Comparison of ENCODE assay signal across 39 cellular contexts in genomic region chr7:97466999-97467398, GRCh38.
"Had no signal": no experiment of that assay in that cellular context is flagged by ENCODE, and none has a peak within 500 bp of the region (broad histone marks: within the 10 kb centered on the region; RNA-seq: fewer than 3 reads in every experiment).

No MANE protein-coding gene starts in this region.

- H3K4me3 ChIP-seq: adrenal gland, ascending aorta, body of pancreas, breast epithelium, cardiac muscle cell had no signal

- H3K9me3 Mint-ChIP-seq: activated naive CD4-positive, alpha-beta T cell treated with anti-CD3 and anti-CD28 coated beads for 36 hours; activated naive CD8-positive, alpha-beta T cell treated with anti-CD3 and anti-CD28 coated beads for 36 hours; activated naive CD8-positive, alpha-beta T cell treated with anti-CD3 and anti-CD28 coated beads, Interleukin-2, amount 10 ng/mL, durations not matched to agents 7 days and 5 days; activated T-cell treated with anti-CD3 and anti-CD28 coated beads, Interleukin-2, amount 50 U/mL, for 4 hours; activated T-helper 1 cell treated with anti-CD3 and anti-CD28 coated beads, Interleukin-12 subunit alpha, Interleukin-12 subunit beta, Interleukin-2, Interleukin-4 antibody, amounts not matched to agents 30 ng/mL and 10 ng/mL and 1 ng/mL, durations not matched to agents 14 hours and 24 hours and 36 hours; brain; central memory CD8-positive, alpha-beta T cell had no signal

- DNase-seq: activated effector memory CD4-positive, alpha-beta T cell treated with anti-CD3 and anti-CD28 coated beads, Interleukin-2, amount 50 U/mL, for 16 hours; activated effector memory CD4-positive, alpha-beta T cell treated with Interleukin-2 at 50 U/mL for 16 hours; activated gamma-delta T cell; activated gamma-delta T cell treated with Interleukin-2 at 50 U/mL for 16 hours; activated naive CD4-positive, alpha-beta T cell; activated naive CD4-positive, alpha-beta T cell treated with anti-CD3 and anti-CD28 coated beads for 36 hours; activated naive CD4-positive, alpha-beta T cell treated with anti-CD3 and anti-CD28 coated beads, Interleukin-2, amount 10 ng/mL, durations not matched to agents 7 days and 5 days; activated naive CD4-positive, alpha-beta T cell treated with anti-CD3 and anti-CD28 coated beads, Interleukin-2, amount 50 U/mL, for 16 hours; activated naive CD4-positive, alpha-beta T cell treated with Interleukin-2 at 50 U/mL for 16 hours; activated naive CD8-positive, alpha-beta T cell treated with anti-CD3 and anti-CD28 coated beads for 36 hours; activated naive CD8-positive, alpha-beta T cell treated with anti-CD3 and anti-CD28 coated beads, Interleukin-2, amount 10 ng/mL, durations not matched to agents 7 days and 5 days; activated naive CD8-positive, alpha-beta T cell treated with anti-CD3 and anti-CD28 coated beads, Interleukin-2, amount 50 U/mL, for 24 hours; activated T-cell treated with anti-CD3 and anti-CD28 coated beads for 4 hours; activated T-cell treated with anti-CD3 and anti-CD28 coated beads, Interleukin-2, amount 50 U/mL, for 1 hour; activated T-cell treated with anti-CD3 and anti-CD28 coated beads, Interleukin-2, amount 50 U/mL, for 24 hours; activated T-cell treated with anti-CD3 and anti-CD28 coated beads, Interleukin-2, amount 50 U/mL, for 4 hours; activated T-cell treated with anti-CD3 and anti-CD28 coated beads, Interleukin-2, amount 50 U/mL, for 48 hours; activated T-cell treated with anti-CD3 and anti-CD28 coated beads, Interleukin-2, amount 50 U/mL, for 72 hours; adrenal gland; amniotic stem cell; amygdala; anterior cingulate cortex; aorta; body of pancreas; brain microvascular endothelial cell; caudate nucleus; central memory CD4-positive, alpha-beta T cell; cerebellar nuclear complex had no signal

- H3K27ac Mint-ChIP-seq: activated naive CD4-positive, alpha-beta T cell treated with anti-CD3 and anti-CD28 coated beads for 36 hours; activated naive CD4-positive, alpha-beta T cell treated with anti-CD3 and anti-CD28 coated beads, Interleukin-2, amount 10 ng/mL, durations not matched to agents 7 days and 5 days; activated naive CD4-positive, alpha-beta T cell treated with anti-CD3 and anti-CD28 coated beads, Interleukin-2, amount 50 U/mL, for 24 hours; activated naive CD4-positive, alpha-beta T cell treated with anti-CD3 and anti-CD28 coated beads, Interleukin-2, amount 50 U/mL, for 72 hours; activated naive CD8-positive, alpha-beta T cell; activated naive CD8-positive, alpha-beta T cell treated with anti-CD3 and anti-CD28 coated beads for 36 hours; activated naive CD8-positive, alpha-beta T cell treated with anti-CD3 and anti-CD28 coated beads, Interleukin-2, amount 10 ng/mL, durations not matched to agents 7 days and 5 days; activated naive CD8-positive, alpha-beta T cell treated with anti-CD3 and anti-CD28 coated beads, Interleukin-2, amount 50 U/mL, for 24 hours; activated T-cell treated with anti-CD3 and anti-CD28 coated beads, Interleukin-2, amount 50 U/mL, for 24 hours; activated T-cell treated with anti-CD3 and anti-CD28 coated beads, Interleukin-2, amount 50 U/mL, for 72 hours; activated T-helper 1 cell treated with anti-CD3 and anti-CD28 coated beads, Interleukin-12 subunit alpha, Interleukin-12 subunit beta, Interleukin-2, Interleukin-4 antibody, amounts not matched to agents 30 ng/mL and 10 ng/mL and 1 ng/mL, durations not matched to agents 14 hours and 24 hours and 36 hours; activated T-helper 17 cell treated with anti-CD3 and anti-CD28 coated beads, Interleukin-2, amount 50 U/mL, for 72 hours; activated T-helper 2 cell treated with anti-CD3 and anti-CD28 coated beads, Interferon-gamma antibody, Interleukin-2, Interleukin-4, amounts not matched to agents 10 μg/mL and 5 μg/mL and 100 μg/mL, durations not matched to agents 14 hours and 24 hours and 36 hours had no signal

- H3K27ac ChIP-seq: adrenal gland, ascending aorta, body of pancreas, brain microvascular endothelial cell, breast epithelium, cardiac muscle cell had no signal

- H3K9me3 ChIP-seq: adrenal gland, ascending aorta, body of pancreas had no signal

- H3K36me3 ChIP-seq: adrenal gland, ascending aorta, brain microvascular endothelial cell, breast epithelium, cardiac muscle cell had no signal

- ATAC-seq: activated naive CD4-positive, alpha-beta T cell treated with anti-CD3 and anti-CD28 coated beads, Interleukin-2, amount 50 U/mL, for 72 hours; activated naive CD8-positive, alpha-beta T cell treated with anti-CD3 and anti-CD28 coated beads, Interleukin-2, amount 50 U/mL, for 24 hours; activated T-cell treated with anti-CD3 and anti-CD28 coated beads, Interleukin-2, amount 50 U/mL, for 4 hours; activated T-cell treated with anti-CD3 and anti-CD28 coated beads, Interleukin-2, amount 50 U/mL, for 72 hours; activated T-helper 17 cell treated with anti-CD3 and anti-CD28 coated beads, Interleukin-2, amount 50 U/mL, for 72 hours; body of pancreas had no signal

- H3K27me3 ChIP-seq: adrenal gland, ascending aorta, body of pancreas, brain microvascular endothelial cell, breast epithelium, cardiac muscle cell had no signal

- H3K4me1 ChIP-seq: adrenal gland, ascending aorta, body of pancreas, breast epithelium had no signal

- H3K27me3 Mint-ChIP-seq: activated naive CD4-positive, alpha-beta T cell treated with anti-CD3 and anti-CD28 coated beads, Interleukin-2, amount 10 ng/mL, durations not matched to agents 7 days and 5 days; brain had no signal

- H3K36me3 Mint-ChIP-seq: activated naive CD4-positive, alpha-beta T cell treated with anti-CD3 and anti-CD28 coated beads, Interleukin-2, amount 10 ng/mL, durations not matched to agents 7 days and 5 days; activated naive CD4-positive, alpha-beta T cell treated with anti-CD3 and anti-CD28 coated beads, Interleukin-2, amount 50 U/mL, for 72 hours; activated naive CD8-positive, alpha-beta T cell; activated naive CD8-positive, alpha-beta T cell treated with anti-CD3 and anti-CD28 coated beads for 36 hours; activated naive CD8-positive, alpha-beta T cell treated with anti-CD3 and anti-CD28 coated beads, Interleukin-2, amount 10 ng/mL, durations not matched to agents 7 days and 5 days; brain had no signal

- H3K4me3 Mint-ChIP-seq: activated naive CD4-positive, alpha-beta T cell treated with anti-CD3 and anti-CD28 coated beads for 36 hours; activated naive CD4-positive, alpha-beta T cell treated with anti-CD3 and anti-CD28 coated beads, Interleukin-2, amount 10 ng/mL, durations not matched to agents 7 days and 5 days; activated naive CD4-positive, alpha-beta T cell treated with anti-CD3 and anti-CD28 coated beads, Interleukin-2, amount 50 U/mL, for 24 hours; activated naive CD8-positive, alpha-beta T cell; activated naive CD8-positive, alpha-beta T cell treated with anti-CD3 and anti-CD28 coated beads for 36 hours; activated naive CD8-positive, alpha-beta T cell treated with anti-CD3 and anti-CD28 coated beads, Interleukin-2, amount 10 ng/mL, durations not matched to agents 7 days and 5 days; activated naive CD8-positive, alpha-beta T cell treated with anti-CD3 and anti-CD28 coated beads, Interleukin-2, amount 50 U/mL, for 24 hours; activated T-cell treated with anti-CD3 and anti-CD28 coated beads, Interleukin-2, amount 50 U/mL, for 24 hours; activated T-cell treated with anti-CD3 and anti-CD28 coated beads, Interleukin-2, amount 50 U/mL, for 4 hours; activated T-cell treated with anti-CD3 and anti-CD28 coated beads, Interleukin-2, amount 50 U/mL, for 72 hours; activated T-helper 1 cell treated with anti-CD3 and anti-CD28 coated beads, Interleukin-12 subunit alpha, Interleukin-12 subunit beta, Interleukin-2, Interleukin-4 antibody, amounts not matched to agents 30 ng/mL and 10 ng/mL and 1 ng/mL, durations not matched to agents 14 hours and 24 hours and 36 hours; activated T-helper 17 cell treated with anti-CD3 and anti-CD28 coated beads, Interleukin-2, amount 50 U/mL, for 72 hours; brain; central memory CD8-positive, alpha-beta T cell had no signal

- H3K4me1 Mint-ChIP-seq: activated naive CD4-positive, alpha-beta T cell treated with anti-CD3 and anti-CD28 coated beads, Interleukin-2, amount 10 ng/mL, durations not matched to agents 7 days and 5 days; activated naive CD4-positive, alpha-beta T cell treated with anti-CD3 and anti-CD28 coated beads, Interleukin-2, amount 50 U/mL, for 24 hours; activated naive CD8-positive, alpha-beta T cell treated with anti-CD3 and anti-CD28 coated beads for 36 hours; activated naive CD8-positive, alpha-beta T cell treated with anti-CD3 and anti-CD28 coated beads, Interleukin-2, amount 10 ng/mL, durations not matched to agents 7 days and 5 days; activated naive CD8-positive, alpha-beta T cell treated with anti-CD3 and anti-CD28 coated beads, Interleukin-2, amount 50 U/mL, for 24 hours; activated T-helper 17 cell treated with anti-CD3 and anti-CD28 coated beads, Interleukin-2, amount 50 U/mL, for 72 hours; central memory CD8-positive, alpha-beta T cell had no signal
